Comparison of ENCODE assay signal across 8 cellular contexts in genomic region chr15:84653910-84654688, GRCh38. TPM values are rescaled to one million over a fixed set of nuclear protein-coding genes. Genes with fewer than 3 reads are reported as not detected.
A peak's percentile ranks its signal among the peaks of the same experiment; 100 is the strongest.
DNase-seq lines count a peak whose midpoint lies in the region; ATAC-seq, FAIRE-seq and TF ChIP-seq lines count a peak whose summit lies in the region.

WDR73 (minus strand) TSS chr15:84654283; CDS start chr15:84654274, 9 bp downstream.

- H3K4me1 ChIP-seq in BLaER1 (peaks cover 53% of the 10 kb centered on the region), HepG2 (ENCODE audit: insufficient read depth, low read length) (peaks cover 63% of the 10 kb centered on the region)

- peak within 1 kb of the TSS; percentile 18 for H2AFZ ChIP-seq in HepG2 (ENCODE audit: low read length)

- POLR2A ChIA-PET in HepG2 (lab: Yijun Ruan, JAX): interaction anchor here (1.0 to 6.7 kb wide), 14 partner anchors 11 to 95 kb away, joined by 3 to 47 read pairs (median 6); partner anchors contain the start of genes SEC11A, ZNF592 and ZSCAN2

- peaks cover 15% of the 10 kb centered on the region for H3K79me2 ChIP-seq in HepG2 (ENCODE audit: insufficient read depth, low read length)

- WGBS in HepG2 (ENCODE audit: low lambda C conversion rate): 0% methylated on average over 21 of the region's 49 CpGs

- H4K20me1 ChIP-seq in BLaER1 (no peaks in the 10 kb centered on the region), HepG2 (ENCODE audit: insufficient read depth, low read length) (no peaks in the 10 kb centered on the region)

- H3K36me3 ChIP-seq in BLaER1 (peaks cover 38% of the 10 kb centered on the region), HepG2 (replicated peaks in 1 of 2; ENCODE audit: control insufficient read depth in 1 of 2, insufficient read depth in 2 of 2, low read length in 2 of 2) (peaks cover 2 to 8% of the 10 kb centered on the region in 2 experiments; a peak in 4 of 5 replicates)

- no TSS peak for BruUV-seq in HepG2 (replicated peaks; lab: Mats Ljungman, UMichigan)

- H3K9ac ChIP-seq in BLaER1 (peak within 1 kb of the TSS; percentile 86), HepG2 (ENCODE audit: insufficient read depth, low read depth, low read length) (peak within 1 kb of the TSS; percentile 88)

- H3K27me3 ChIP-seq in BLaER1: no peaks in the 10 kb centered on the region
- H3K27me3 ChIP-seq in HepG2 (ENCODE audit: control insufficient read depth in 1 of 2, insufficient read depth in 2 of 2, low read length in 2 of 2): no peaks in the 10 kb centered on the region; a peak in 1 of 5 replicates

- TF ChIP-seq EP300 in HepG2 (IDR thresholded peaks at IDR 0.05; ENCODE audit: low read depth in 2 of 2, low read length in 2 of 2) (no peak; a peak in 1 of 4 replicates), HepG2 (CRISPR knock-in tag; IDR thresholded peaks at IDR 0.05; ENCODE audit: borderline replicate concordance) (no peak; the same call in 1 of the 2 replicates)

- TF ChIP-seq RAD21 in HepG2 (CRISPR knock-in tag; IDR thresholded peaks at IDR 0.05): no peak

- H3K4me3 ChIP-seq in BLaER1 (peak within 1 kb of the TSS; percentile 76), HepG2 (replicated peaks in 1 of 3; ENCODE audit: insufficient read depth in 1 of 3, low read depth in 2 of 3, low read length in 3 of 3) (peak within 1 kb of the TSS; percentile 74 to 89 (median 85))

- peak; percentile 81 for FAIRE-seq in HepG2 (lab: Jason Lieb, UNC)

- peak within 1 kb of the TSS; percentile 96 for H3K4me2 ChIP-seq in BLaER1
- peak within 1 kb of the TSS; percentile 100 for H3K4me2 ChIP-seq in HepG2 (ENCODE audit: low read depth, low read length)

- H3K27ac ChIP-seq in BLaER1: peak within 1 kb of the TSS; percentile 78
- H3K27ac ChIP-seq in HepG2 (ENCODE audit: extremely low read length, insufficient read depth, low read length): peak within 1 kb of the TSS; percentile 83

- ATAC-seq in GM19328 (IDR thresholded peaks at IDR 0.05; ENCODE audit: unreplicated experiment) (peak; percentile 85), HG03520 (IDR thresholded peaks at IDR 0.05; ENCODE audit: unreplicated experiment) (peak; percentile 72), HepG2 (peak; percentile 76)

- no peaks in the 10 kb centered on the region for H3K9me3 ChIP-seq in BLaER1
- H3K9me3 ChIP-seq in HepG2 (ENCODE audit: low read length): no peaks in the 10 kb centered on the region

- intact Hi-C loops in HepG2 (cut with micrococcal nuclease; ENCODE audit: unreplicated experiment): loop anchor here (1.0 to 10.0 kb wide), 3 partner anchors 54 to 281 kb away; partner anchors contain the start of gene ALPK3

- in situ Hi-C loops in HepG2 (cut with HindIII; ENCODE audit: extremely low pct_ligation_motif_present, low pct_unique_long_range_greater_than_20kb): loop anchor here (10.0 kb wide), 1 partner anchor 271 kb away; no protein-coding TSS in a partner anchor

- TF ChIP-seq CTCF in HepG2 (CRISPR knock-in tag; IDR thresholded peaks at IDR 0.05): no peak; the same call in 1 of the 2 replicates

- peak; percentile 92 for DNase-seq in NCI-H774 (lab: John Stamatoyannopoulos, UW)
- DNase-seq in activated CD4-positive, alpha-beta T cell treated with anti-CD3 and anti-CD28 coated beads, Interleukin-2, amount 50 U/mL, for 48 hours: peak; percentile 97 to 98
- peak; percentile 88 to 95 for DNase-seq in dermis microvascular lymphatic vessel endothelial cell (ENCODE audit: low read depth in 2 of 2)
- peak; percentile 89 for DNase-seq in HepG2 (ENCODE audit: low spot score)
- peak; percentile 98 for DNase-seq in stimulated activated CD4-positive, alpha-beta T cell treated with anti-CD3 and anti-CD28 coated beads, Interleukin-4, amount 100 ng/mL, for 1 hour

- CTCF ChIA-PET in HepG2 (lab: Yijun Ruan, JAX; ENCODE audit: low intra/inter-chr PET ratio, low total read pairs): interaction anchor here (1.6 to 1.7 kb wide), 2 partner anchors 55 to 274 kb away, joined by 4 to 6 read pairs; no protein-coding TSS in a partner anchor

- peak; percentile 68 to 77 for TF ChIP-seq POLR2A in HepG2 (IDR thresholded peaks at IDR 0.05; ENCODE audit: insufficient read depth in 1 of 2, low read depth in 2 of 2, low read length in 2 of 2)

TF ChIP-seq in HepG2, 621 proteins besides CTCF, POLR2A, EP300 and RAD21 (continues in another document):
- TF ChIP-seq ZNF274 (CRISPR knock-in tag; IDR thresholded peaks at IDR 0.05): peak; percentile 43; the same call in 1 of the 2 replicates
- TF ChIP-seq ZNF18 (CRISPR knock-in tag; IDR thresholded peaks at IDR 0.05; ENCODE audit: insufficient replicate concordance): no peak
- TF ChIP-seq REL (CRISPR knock-in tag; conservative IDR thresholded peaks at IDR 0.05): no peak
- TF ChIP-seq ZNF501 (CRISPR knock-in tag; IDR thresholded peaks at IDR 0.05): peak; percentile 91
- TF ChIP-seq GPN1 (CRISPR knock-in tag; IDR thresholded peaks at IDR 0.05; ENCODE audit: borderline replicate concordance): no peak
- TF ChIP-seq CBX5 (CRISPR knock-in tag; IDR thresholded peaks at IDR 0.05; ENCODE audit: borderline replicate concordance): 0 out of 2 replicates have a peak, but pooled peaks have one; percentile 26
- no peak for TF ChIP-seq ZNF276 (CRISPR knock-in tag; IDR thresholded peaks at IDR 0.05; ENCODE audit: low read depth)
- peak; percentile 80 for TF ChIP-seq AGO2 (optimal IDR thresholded peaks at IDR 0.05; ENCODE audit: low read depth, low read length)
- no peak for TF ChIP-seq ZNF569 (CRISPR knock-in tag; IDR thresholded peaks at IDR 0.05; ENCODE audit: borderline replicate concordance)
- no peak for TF ChIP-seq STAG1 (CRISPR knock-in tag; IDR thresholded peaks at IDR 0.05)
- 0 out of 2 replicates have a peak, but pooled peaks have one; percentile 25 for TF ChIP-seq ELF4 (CRISPR knock-in tag; IDR thresholded peaks at IDR 0.05; ENCODE audit: borderline replicate concordance)
- TF ChIP-seq NFIB (CRISPR knock-in tag; IDR thresholded peaks at IDR 0.05; ENCODE audit: borderline replicate concordance): no peak
- TF ChIP-seq TBX2 (CRISPR knock-in tag; IDR thresholded peaks at IDR 0.05; ENCODE audit: borderline replicate concordance): no peak
- no peak; the same call in 1 of the 2 replicates for TF ChIP-seq EEA1 (CRISPR knock-in tag; IDR thresholded peaks at IDR 0.05; ENCODE audit: borderline replicate concordance)
- 0 out of 2 replicates have a peak, but pooled peaks have one; percentile 57 for TF ChIP-seq ZNF317 (CRISPR knock-in tag; IDR thresholded peaks at IDR 0.05)
- TF ChIP-seq IKZF1 (IDR thresholded peaks at IDR 0.05): no peak

RNA-seq across cellular contexts. Expression of gene WDR73, which starts in this region (rescaled TPM):
- 16.2 and 17.5 TPM in 2 replicates for total RNA-seq in dermis microvascular lymphatic vessel endothelial cell
- total RNA-seq in HepG2 (2016; rRNA removed; fragmentation: Illumina TruSeq; extraction: Trizol): 32.5 and 35.5 TPM in 2 replicates
- total RNA-seq in HepG2 (2016; cell fraction: cytosol; rRNA removed; fragmentation: Illumina TruSeq; extraction: Trizol; ENCODE audit: low read depth): 10.8 and 11.7 TPM in 2 replicates
- 32.6 and 33.3 TPM in 2 replicates for total RNA-seq in HepG2 (2016; cell fraction: insoluble cytoplasmic fraction; rRNA removed; fragmentation: Illumina TruSeq; extraction: Trizol)
- total RNA-seq in HepG2 (2016; cell fraction: membrane; rRNA removed; fragmentation: Illumina TruSeq; extraction: Trizol): 18.7 and 20.1 TPM in 2 replicates
- total RNA-seq in HepG2 (2016; cell fraction: nucleus; rRNA removed; fragmentation: Illumina TruSeq; extraction: Trizol): 31.9 and 35.3 TPM in 2 replicates
- polyA plus RNA-seq in HepG2 (2011; rRNA removed): 20.0 and 21.9 TPM in 2 replicates
- 10.8 and 12.7 TPM in 2 replicates for polyA plus RNA-seq in HepG2 (2011; cell fraction: cytosol; rRNA removed)
- 45.9 and 52.5 TPM in 2 replicates for polyA plus RNA-seq in HepG2 (2011; cell fraction: nucleus; rRNA removed)
- 14.1 and 15.5 TPM in 2 replicates for polyA plus RNA-seq in HepG2 (2012)
- polyA plus RNA-seq in HepG2 (2016; cell fraction: cytosol; fragmentation: Illumina TruSeq; extraction: Trizol; ENCODE audit: low read depth): 7.3 and 8.1 TPM in 2 replicates
- polyA plus RNA-seq in HepG2 (2016; cell fraction: insoluble cytoplasmic fraction; fragmentation: Illumina TruSeq; extraction: Trizol; ENCODE audit: low read depth): 24.7 and 25.3 TPM in 2 replicates
- polyA plus RNA-seq in HepG2 (2016; cell fraction: membrane; fragmentation: Illumina TruSeq; extraction: Trizol; ENCODE audit: low read depth): 13.1 and 14.1 TPM in 2 replicates
- 60.7 and 63.6 TPM in 2 replicates for polyA plus RNA-seq in HepG2 (2016; cell fraction: nucleus; fragmentation: Illumina TruSeq; extraction: Trizol; ENCODE audit: insufficient read depth, low read depth)
- 23.7 and 63.4 TPM in 2 replicates for polyA minus RNA-seq in HepG2 (2011; rRNA and poly(A)+ RNA removed; ENCODE audit: low replicate concordance)
- polyA minus RNA-seq in HepG2 (2011; cell fraction: cytosol; rRNA and poly(A)+ RNA removed): 4.2 and 5.5 TPM in 2 replicates
- polyA minus RNA-seq in HepG2 (2011; cell fraction: nucleus; rRNA and poly(A)+ RNA removed): 27.8 and 29.0 TPM in 2 replicates

Comparison
In these comparisons a context has a peak if more than half of its experiments do, and no peak if none do; other contexts are left out.
1. Peak in every context shown above with its lines: DNase-seq, ATAC-seq, H3K4me3 ChIP-seq and H3K27ac ChIP-seq.